ENCODE assay signal across 26 cellular contexts in the genomic region with DNA sequence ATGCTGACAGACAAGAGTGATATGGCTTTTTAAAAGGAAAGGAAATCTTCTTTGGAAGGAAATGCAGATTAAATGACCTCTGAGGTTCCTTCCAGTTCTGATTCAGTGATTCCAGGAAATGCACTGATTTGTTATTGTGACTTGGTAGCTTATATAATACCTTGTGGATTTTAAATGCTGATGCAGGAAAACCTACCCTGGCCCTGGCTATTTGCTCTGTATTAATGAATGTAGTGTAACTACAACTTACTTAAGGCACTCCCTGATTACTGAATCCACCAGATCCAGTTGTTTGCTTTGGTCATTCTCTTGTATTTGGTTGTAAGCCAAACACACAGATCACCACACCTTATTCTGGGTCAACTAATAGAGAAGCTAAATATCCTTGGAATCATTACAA.
"Had no signal": no experiment of that assay in that cellular context is flagged by ENCODE, and none has a peak within 500 bp of the region (broad histone marks: within the 10 kb centered on the region; RNA-seq: fewer than 3 reads in every experiment).

No MANE protein-coding gene starts in this region.

- H3K4me3 ChIP-seq: coronary artery, gastrocnemius medialis, left lung, prostate gland, right atrium auricular region, sigmoid colon, spleen, testis, tibial artery, upper lobe of right lung, uterus had no signal

- FAIRE-seq: endothelial cell of umbilical vein had no signal

- H3K27ac ChIP-seq: coronary artery, gastrocnemius medialis, left lung, prostate gland, right atrium auricular region, spleen, testis, tibial artery, upper lobe of right lung, uterus had no signal

- H3K36me3 Mint-ChIP-seq: naive thymus-derived CD4-positive, alpha-beta T cell; stimulated activated memory B cell treated with anti-CD40 and anti-IgM and Interleukin-4, amounts not matched to agents 10 μg/mL and 1 μg/mL and 100 μg/mL, for 72 hours had no signal

- H3K27me3 ChIP-seq: gastrocnemius medialis, right atrium auricular region, sigmoid colon, spleen, testis, tibial artery, upper lobe of right lung, uterus had no signal

- H3K4me1 ChIP-seq: gastrocnemius medialis, left lung, prostate gland, right atrium auricular region, spleen, testis, tibial artery, upper lobe of right lung, uterus had no signal

- DNase-seq: dermis blood vessel endothelial cell; effector memory CD4-positive, alpha-beta T cell; foreskin fibroblast; gastrocnemius medialis; head of caudate nucleus; left cardiac atrium; left lung; mesenchymal stem cell; midbrain; naive thymus-derived CD4-positive, alpha-beta T cell; nephron progenitor cell; nucleus accumbens; sigmoid colon; spleen; stimulated activated CD4-positive, alpha-beta T cell treated with anti-CD3 and anti-CD28 coated beads, Interleukin-4, amount 100 ng/mL, for 4 hours; stimulated activated naive CD8-positive, alpha-beta T cell treated with anti-CD3 and anti-CD28 coated beads, Interleukin-15, Interleukin-2, amounts not matched to agents 100 U/mL and 50 U/mL, for 24 hours; substantia nigra; testis; tibial artery; upper lobe of right lung; uterus had no signal

- H3K4me1 Mint-ChIP-seq: naive thymus-derived CD4-positive, alpha-beta T cell; stimulated activated memory B cell treated with anti-CD40 and anti-IgM and Interleukin-4, amounts not matched to agents 10 μg/mL and 1 μg/mL and 100 μg/mL, for 72 hours had no signal

- ATAC-seq: gastrocnemius medialis; naive thymus-derived CD4-positive, alpha-beta T cell; stimulated activated memory B cell treated with anti-CD40 and anti-IgM and Interleukin-4, amounts not matched to agents 10 μg/mL and 1 μg/mL and 100 μg/mL, for 72 hours; stimulated activated naive CD8-positive, alpha-beta T cell treated with anti-CD3 and anti-CD28 coated beads, Interleukin-15, Interleukin-2, amounts not matched to agents 100 U/mL and 50 U/mL, for 24 hours; upper lobe of right lung had no signal

- H3K9me3 ChIP-seq: gastrocnemius medialis, left lung, prostate gland, right atrium auricular region, sigmoid colon, testis, tibial artery, upper lobe of right lung, uterus had no signal

- H3K4me3 Mint-ChIP-seq: naive thymus-derived CD4-positive, alpha-beta T cell; nephron progenitor cell; stimulated activated memory B cell treated with anti-CD40 and anti-IgM and Interleukin-4, amounts not matched to agents 10 μg/mL and 1 μg/mL and 100 μg/mL, for 72 hours had no signal

- H3K27ac Mint-ChIP-seq: naive thymus-derived CD4-positive, alpha-beta T cell; nephron progenitor cell; stimulated activated memory B cell treated with anti-CD40 and anti-IgM and Interleukin-4, amounts not matched to agents 10 μg/mL and 1 μg/mL and 100 μg/mL, for 72 hours had no signal

- H3K36me3 ChIP-seq: gastrocnemius medialis, left lung, prostate gland, right atrium auricular region, sigmoid colon, spleen, tibial artery, upper lobe of right lung, uterus had no signal
